In genomic region chr2:130378898-130379214, GRCh38 we compare ENCODE assay signal across 23 cellular contexts.
"Had no signal": no experiment of that assay in that cellular context is flagged by ENCODE, and none has a peak within 500 bp of the region (broad histone marks: within the 10 kb centered on the region; RNA-seq: fewer than 3 reads in every experiment).

No MANE protein-coding gene starts in this region.

- H3K27ac Mint-ChIP-seq: neural progenitor cell; stimulated activated memory B cell treated with anti-CD40 and anti-IgM and Interleukin-4, amounts not matched to agents 10 μg/mL and 1 μg/mL and 100 μg/mL, for 72 hours; stimulated activated naive CD8-positive, alpha-beta T cell treated with anti-CD3 and anti-CD28 coated beads, Interleukin-15, Interleukin-2, amounts not matched to agents 100 ng/mL and 50 ng/mL, for 24 hours had no signal

- H3K27ac ChIP-seq: coronary artery, dorsolateral prefrontal cortex, heart left ventricle, neural progenitor cell, ovary, right atrium auricular region, tibial artery, upper lobe of left lung, uterus had no signal

- H3K9me3 Mint-ChIP-seq: neural progenitor cell; stimulated activated memory B cell treated with anti-CD40 and anti-IgM and Interleukin-4, amounts not matched to agents 10 μg/mL and 1 μg/mL and 100 μg/mL, for 72 hours; stimulated activated naive CD8-positive, alpha-beta T cell treated with anti-CD3 and anti-CD28 coated beads, Interleukin-15, Interleukin-2, amounts not matched to agents 100 ng/mL and 50 ng/mL, for 24 hours had no signal

- H2AFZ ChIP-seq: neural progenitor cell had no signal

- DNase-seq: dorsolateral prefrontal cortex; effector CD8-positive, alpha-beta T cell; heart left ventricle; hippocampal formation; kidney glomerular epithelial cell; mesendoderm; naive thymus-derived CD4-positive, alpha-beta T cell; nucleus accumbens; ovary; stimulated activated CD4-positive, alpha-beta T cell treated with anti-CD3 and anti-CD28 coated beads, Interleukin-4, amount 100 ng/mL, for 1 hour; tibial artery; upper lobe of left lung; uterus had no signal

- FAIRE-seq: endometrium, frontal cortex, islet of Langerhans had no signal

- H3K4me1 ChIP-seq: neural progenitor cell, uterus had no signal

- H3K27me3 ChIP-seq: dorsolateral prefrontal cortex, heart left ventricle, neural progenitor cell, ovary, right atrium auricular region, tibial artery, upper lobe of left lung, uterus had no signal

- H3K4me2 ChIP-seq: neural progenitor cell, smooth muscle cell had no signal

- H3K9ac ChIP-seq: neural progenitor cell had no signal

- H3K36me3 ChIP-seq: neural progenitor cell, ovary, right atrium auricular region, uterus had no signal

- H3K4me3 Mint-ChIP-seq: neural progenitor cell; stimulated activated memory B cell treated with anti-CD40 and anti-IgM and Interleukin-4, amounts not matched to agents 10 μg/mL and 1 μg/mL and 100 μg/mL, for 72 hours; stimulated activated naive CD8-positive, alpha-beta T cell treated with anti-CD3 and anti-CD28 coated beads, Interleukin-15, Interleukin-2, amounts not matched to agents 100 ng/mL and 50 ng/mL, for 24 hours had no signal

- H3K4me3 ChIP-seq: coronary artery, dorsolateral prefrontal cortex, heart left ventricle, neural progenitor cell, ovary, right atrium auricular region, smooth muscle cell, tibial artery, upper lobe of left lung, uterus had no signal

- H3K27me3 Mint-ChIP-seq: naive thymus-derived CD4-positive, alpha-beta T cell; stimulated activated memory B cell treated with anti-CD40 and anti-IgM and Interleukin-4, amounts not matched to agents 10 μg/mL and 1 μg/mL and 100 μg/mL, for 72 hours; stimulated activated naive CD8-positive, alpha-beta T cell treated with anti-CD3 and anti-CD28 coated beads, Interleukin-15, Interleukin-2, amounts not matched to agents 100 ng/mL and 50 ng/mL, for 24 hours had no signal

- ATAC-seq: esophagus mucosa; heart left ventricle; naive thymus-derived CD4-positive, alpha-beta T cell; stimulated activated memory B cell treated with anti-CD40 and anti-IgM and Interleukin-4, amounts not matched to agents 10 μg/mL and 1 μg/mL and 100 μg/mL, for 72 hours had no signal

- H3K9me3 ChIP-seq: heart left ventricle, ovary, right atrium auricular region, tibial artery, upper lobe of left lung, uterus had no signal

- H3K4me1 Mint-ChIP-seq: neural progenitor cell had no signal
